ENCODE assay signal across 1 cellular context in the genomic region with DNA sequence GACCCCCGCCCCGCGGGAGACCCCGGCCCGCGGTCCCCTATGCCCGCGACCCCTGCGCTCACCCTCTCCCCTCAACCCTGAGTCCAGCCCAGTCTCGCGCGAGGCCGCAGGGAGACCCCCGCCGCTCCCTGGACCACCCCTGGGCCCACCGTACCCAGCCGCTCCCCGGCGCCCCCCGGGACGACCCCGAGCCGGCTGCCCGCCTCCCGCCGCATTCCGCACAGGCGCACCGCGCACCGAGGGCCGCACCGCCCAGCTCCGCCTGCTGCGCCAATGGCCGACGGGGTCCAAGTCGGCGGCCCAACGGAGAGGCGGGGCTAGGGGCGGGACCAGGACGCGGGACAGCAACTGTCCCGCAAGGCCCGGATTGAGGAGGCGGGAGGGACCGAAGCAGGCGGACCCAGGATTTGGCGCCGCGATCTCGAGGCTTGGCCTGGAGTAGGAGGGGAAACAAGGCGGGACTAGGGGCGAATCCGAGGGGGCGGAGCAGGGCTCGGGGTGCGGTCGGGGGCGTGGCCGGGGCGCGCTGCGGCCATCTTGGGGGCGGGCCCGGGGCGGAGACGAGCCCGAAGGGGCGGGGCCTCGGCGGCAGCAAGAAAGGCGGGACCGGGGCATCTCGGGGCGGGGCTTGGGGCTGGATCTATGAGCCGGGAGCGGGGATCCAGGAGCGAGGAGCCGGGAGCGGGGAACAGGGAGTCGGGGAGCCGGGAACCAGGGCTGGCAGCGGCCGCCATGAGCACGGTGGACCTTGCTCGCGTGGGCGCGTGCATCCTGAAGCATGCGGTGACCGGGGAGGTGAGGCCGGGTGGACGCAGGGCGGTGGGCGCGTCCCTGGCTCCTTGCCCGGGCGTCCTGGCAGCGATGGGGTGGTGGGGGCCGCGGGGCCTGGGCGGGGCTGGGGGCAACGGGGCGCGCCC.
TF ChIP-seq lines count a peak whose summit lies in the region.

A gene with protein sequence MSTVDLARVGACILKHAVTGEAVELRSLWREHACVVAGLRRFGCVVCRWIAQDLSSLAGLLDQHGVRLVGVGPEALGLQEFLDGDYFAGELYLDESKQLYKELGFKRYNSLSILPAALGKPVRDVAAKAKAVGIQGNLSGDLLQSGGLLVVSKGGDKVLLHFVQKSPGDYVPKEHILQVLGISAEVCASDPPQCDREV (plus strand): TSS at position 624 of the 917 bp plus-strand sequence. CDS start 109 bp downstream, at position 733.

TF ChIP-seq in GM12878, 131 proteins besides CTCF, POLR2A, EP300 and RAD21 (continued from another document):
- TF ChIP-seq, protein P1, sequence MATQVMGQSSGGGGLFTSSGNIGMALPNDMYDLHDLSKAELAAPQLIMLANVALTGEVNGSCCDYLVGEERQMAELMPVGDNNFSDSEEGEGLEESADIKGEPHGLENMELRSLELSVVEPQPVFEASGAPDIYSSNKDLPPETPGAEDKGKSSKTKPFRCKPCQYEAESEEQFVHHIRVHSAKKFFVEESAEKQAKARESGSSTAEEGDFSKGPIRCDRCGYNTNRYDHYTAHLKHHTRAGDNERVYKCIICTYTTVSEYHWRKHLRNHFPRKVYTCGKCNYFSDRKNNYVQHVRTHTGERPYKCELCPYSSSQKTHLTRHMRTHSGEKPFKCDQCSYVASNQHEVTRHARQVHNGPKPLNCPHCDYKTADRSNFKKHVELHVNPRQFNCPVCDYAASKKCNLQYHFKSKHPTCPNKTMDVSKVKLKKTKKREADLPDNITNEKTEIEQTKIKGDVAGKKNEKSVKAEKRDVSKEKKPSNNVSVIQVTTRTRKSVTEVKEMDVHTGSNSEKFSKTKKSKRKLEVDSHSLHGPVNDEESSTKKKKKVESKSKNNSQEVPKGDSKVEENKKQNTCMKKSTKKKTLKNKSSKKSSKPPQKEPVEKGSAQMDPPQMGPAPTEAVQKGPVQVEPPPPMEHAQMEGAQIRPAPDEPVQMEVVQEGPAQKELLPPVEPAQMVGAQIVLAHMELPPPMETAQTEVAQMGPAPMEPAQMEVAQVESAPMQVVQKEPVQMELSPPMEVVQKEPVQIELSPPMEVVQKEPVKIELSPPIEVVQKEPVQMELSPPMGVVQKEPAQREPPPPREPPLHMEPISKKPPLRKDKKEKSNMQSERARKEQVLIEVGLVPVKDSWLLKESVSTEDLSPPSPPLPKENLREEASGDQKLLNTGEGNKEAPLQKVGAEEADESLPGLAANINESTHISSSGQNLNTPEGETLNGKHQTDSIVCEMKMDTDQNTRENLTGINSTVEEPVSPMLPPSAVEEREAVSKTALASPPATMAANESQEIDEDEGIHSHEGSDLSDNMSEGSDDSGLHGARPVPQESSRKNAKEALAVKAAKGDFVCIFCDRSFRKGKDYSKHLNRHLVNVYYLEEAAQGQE (IDR thresholded peaks at IDR 0.05; ENCODE audit: low read depth, low read length), result peak; percentile 73
- TF ChIP-seq, protein P2, sequence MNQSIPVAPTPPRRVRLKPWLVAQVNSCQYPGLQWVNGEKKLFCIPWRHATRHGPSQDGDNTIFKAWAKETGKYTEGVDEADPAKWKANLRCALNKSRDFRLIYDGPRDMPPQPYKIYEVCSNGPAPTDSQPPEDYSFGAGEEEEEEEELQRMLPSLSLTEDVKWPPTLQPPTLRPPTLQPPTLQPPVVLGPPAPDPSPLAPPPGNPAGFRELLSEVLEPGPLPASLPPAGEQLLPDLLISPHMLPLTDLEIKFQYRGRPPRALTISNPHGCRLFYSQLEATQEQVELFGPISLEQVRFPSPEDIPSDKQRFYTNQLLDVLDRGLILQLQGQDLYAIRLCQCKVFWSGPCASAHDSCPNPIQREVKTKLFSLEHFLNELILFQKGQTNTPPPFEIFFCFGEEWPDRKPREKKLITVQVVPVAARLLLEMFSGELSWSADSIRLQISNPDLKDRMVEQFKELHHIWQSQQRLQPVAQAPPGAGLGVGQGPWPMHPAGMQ (IDR thresholded peaks at IDR 0.05; ENCODE audit: borderline replicate concordance), result no peak
- TF ChIP-seq SUPT20H (IDR thresholded peaks at IDR 0.05; ENCODE audit: borderline replicate concordance, control insufficient read depth, low read depth, low read length) (no peak), IKZF1 (conservative IDR thresholded peaks at IDR 0.05) (peak; percentile 7; the same call in 1 of the 2 replicates)
- TF ChIP-seq, protein P3, sequence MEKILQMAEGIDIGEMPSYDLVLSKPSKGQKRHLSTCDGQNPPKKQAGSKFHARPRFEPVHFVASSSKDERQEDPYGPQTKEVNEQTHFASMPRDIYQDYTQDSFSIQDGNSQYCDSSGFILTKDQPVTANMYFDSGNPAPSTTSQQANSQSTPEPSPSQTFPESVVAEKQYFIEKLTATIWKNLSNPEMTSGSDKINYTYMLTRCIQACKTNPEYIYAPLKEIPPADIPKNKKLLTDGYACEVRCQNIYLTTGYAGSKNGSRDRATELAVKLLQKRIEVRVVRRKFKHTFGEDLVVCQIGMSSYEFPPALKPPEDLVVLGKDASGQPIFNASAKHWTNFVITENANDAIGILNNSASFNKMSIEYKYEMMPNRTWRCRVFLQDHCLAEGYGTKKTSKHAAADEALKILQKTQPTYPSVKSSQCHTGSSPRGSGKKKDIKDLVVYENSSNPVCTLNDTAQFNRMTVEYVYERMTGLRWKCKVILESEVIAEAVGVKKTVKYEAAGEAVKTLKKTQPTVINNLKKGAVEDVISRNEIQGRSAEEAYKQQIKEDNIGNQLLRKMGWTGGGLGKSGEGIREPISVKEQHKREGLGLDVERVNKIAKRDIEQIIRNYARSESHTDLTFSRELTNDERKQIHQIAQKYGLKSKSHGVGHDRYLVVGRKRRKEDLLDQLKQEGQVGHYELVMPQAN (conservative IDR thresholded peaks at IDR 0.05), result no peak
